20 cellular contexts compared by ENCODE assay signal in the genomic region with DNA sequence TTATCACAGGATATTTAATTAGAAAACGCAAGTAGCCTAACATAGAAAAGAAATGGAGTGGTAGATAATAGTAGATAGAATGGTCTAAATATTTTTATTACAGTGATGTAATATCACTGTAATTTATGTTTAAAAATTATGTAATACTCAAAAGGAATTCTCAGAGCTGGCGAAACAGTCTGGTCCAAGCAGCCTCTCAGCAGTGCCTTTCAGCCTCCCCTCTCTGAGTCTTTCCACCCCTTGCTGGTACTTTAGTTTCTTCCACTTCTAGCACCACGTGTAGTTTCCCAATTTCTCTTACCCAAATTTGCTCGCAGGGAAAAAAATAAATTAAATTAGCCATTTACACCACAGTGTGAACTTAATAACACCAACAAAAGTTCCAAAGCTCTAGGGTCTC. TPM values are rescaled to one million over a fixed set of nuclear protein-coding genes. Genes with fewer than 3 reads are reported as not detected.
"Had no signal": no experiment of that assay in that cellular context is flagged by ENCODE, and none has a peak within 500 bp of the region (broad histone marks: within the 10 kb centered on the region; RNA-seq: fewer than 3 reads in every experiment).

No MANE protein-coding gene starts in this region.

- ATAC-seq: activated CD4-positive, CD25-positive, alpha-beta regulatory T cell treated with anti-CD3 and anti-CD28 coated beads, Interleukin-2, amount 50 U/mL, for 24 hours; SK-N-SH treated with all-trans-retinoic acid at 6 μM for 48 hours; stimulated activated naive CD8-positive, alpha-beta T cell treated with anti-CD3 and anti-CD28 coated beads, Interleukin-15, Interleukin-2, amounts not matched to agents 100 U/mL and 50 U/mL, for 24 hours had no signal

- H3K9me3 ChIP-seq: ascending aorta, suprapubic skin had no signal

- H3K4me1 ChIP-seq: ascending aorta, parathyroid adenoma had no signal

- H3K27me3 ChIP-seq: ascending aorta, cardiac muscle cell, suprapubic skin had no signal

- H3K4me3 ChIP-seq: ascending aorta, cardiac muscle cell, skin epidermis, suprapubic skin had no signal

- H3K9ac ChIP-seq: parathyroid adenoma had no signal

- H3K27ac ChIP-seq: ascending aorta, cardiac muscle cell, parathyroid adenoma, skin epidermis, suprapubic skin had no signal

- H3K36me3 ChIP-seq: ascending aorta, cardiac muscle cell, suprapubic skin had no signal

- DNase-seq: activated naive CD8-positive, alpha-beta T cell treated with anti-CD3 and anti-CD28 coated beads, Interleukin-2, amount 10 ng/mL, durations not matched to agents 7 days and 5 days; erythroblast; kidney glomerular epithelial cell; mammary epithelial cell; stimulated activated CD4-positive, alpha-beta T cell treated with anti-CD3 and anti-CD28 coated beads, Interleukin-4, amount 100 ng/mL, for 24 hours; stimulated activated CD8-positive, alpha-beta memory T cell treated with anti-CD3 and anti-CD28 coated beads, Interleukin-4, amount 100 ng/mL, for 48 hours; stimulated activated naive CD8-positive, alpha-beta T cell treated with anti-CD3 and anti-CD28 coated beads, Interleukin-15, Interleukin-2, amounts not matched to agents 100 U/mL and 50 U/mL, for 24 hours; T-helper 1 cell; T1000; trophoblast cell had no signal

- H2AFZ ChIP-seq: parathyroid adenoma had no signal

- H3K79me2 ChIP-seq: parathyroid adenoma had no signal

RNA-seq across cellular contexts. Expression of a gene that starts 32.0 kb away (rescaled TPM):
- total RNA-seq: activated CD8-positive, alpha-beta memory T cell treated with anti-CD3 and anti-CD28 coated beads for 36 hours; activated naive CD8-positive, alpha-beta T cell treated with anti-CD3 and anti-CD28 coated beads, Interleukin-2, amount 10 ng/mL, durations not matched to agents 7 days and 5 days; activated T-helper 1 cell treated with anti-CD3 and anti-CD28 coated beads, Interleukin-12 subunit alpha, Interleukin-12 subunit beta, Interleukin-2, Interleukin-4 antibody, amounts not matched to agents 30 ng/mL and 10 ng/mL and 1 ng/mL, durations not matched to agents 14 hours and 24 hours and 36 hours; cardiac muscle cell; renal cortical epithelial cell had no signal
- polyA plus RNA-seq: cardiac muscle cell, mammary epithelial cell had no signal
